Comparison of ENCODE assay signal across 19 cellular contexts in genomic region chr3:8839607-8840325, GRCh38.
DNase-seq lines count a peak whose midpoint lies in the region; FAIRE-seq lines count a peak whose summit lies in the region.
"Had no signal": no experiment of that assay in that cellular context is flagged by ENCODE, and none has a peak within 500 bp of the region (broad histone marks: within the 10 kb centered on the region; RNA-seq: fewer than 3 reads in every experiment).

No MANE protein-coding gene starts in this region.

- peak overlapping the region; percentile 49 for H3K27ac ChIP-seq in SJSA1
- H3K27ac ChIP-seq: 22Rv1, PC-9 had no signal

- H3K27me3 ChIP-seq in SJSA1 (replicated peaks) (no peaks in the 10 kb centered on the region), MG63 (no peaks in the 10 kb centered on the region)
- H3K27me3 ChIP-seq: BE2C had no signal

- H3K36me3 ChIP-seq in SJSA1 (0 out of 2 replicates have a peak, but pooled peaks cover 2% of the 10 kb centered on the region), MG63 (no peaks in the 10 kb centered on the region)
- H3K36me3 ChIP-seq: BE2C had no signal

- H3K9me3 ChIP-seq in SJSA1 (replicated peaks) (no peaks in the 10 kb centered on the region), MG63 (no peaks in the 10 kb centered on the region)
- H3K9me3 ChIP-seq: BE2C, Caco-2 had no signal

- no peak for FAIRE-seq in urothelium cell line (lab: Jason Lieb, UNC)
- FAIRE-seq: H54 had no signal

- DNase-seq in DMS53 (lab: John Stamatoyannopoulos, UW) (peak; percentile 27), DMS53 treated with DMSO at 0.1 percent for 48 hours (lab: John Stamatoyannopoulos, UW; ENCODE audit: unreplicated experiment) (no peak), SJSA1 (ENCODE audit: low read depth in 1 of 2, low spot score in 2 of 2) (no peak), iris pigment epithelial cell (ENCODE audit: low read depth) (peak; percentile 37), urothelium cell line (ENCODE audit: low spot score) (peak; percentile 28), NCI-H1694 (lab: John Stamatoyannopoulos, UW) (no peak), DMS 273 treated with DMSO at 0.1 percent for 48 hours (lab: John Stamatoyannopoulos, UW) (no peak), MG63 (no peak)
- DNase-seq: BE2C; CD4-positive, CD25-positive, alpha-beta regulatory T cell; KBM-7; NCI-H1417; NCI-H1930; NCI-H345; NCI-H524 treated with DMSO at 0.1 percent for 48 hours had no signal

- no peak overlapping the region for H3K4me3 ChIP-seq in SJSA1
- no peak overlapping the region for H3K4me3 ChIP-seq in MG63
- H3K4me3 ChIP-seq: PC-9 had no signal

- H3K4me1 ChIP-seq in SJSA1 (replicated peaks): peaks cover 15% of the 10 kb centered on the region
- H3K4me1 ChIP-seq: BE2C had no signal

Comparison
In these comparisons a context has a peak if more than half of its experiments do, and no peak if none do; other contexts are left out.
1. DNase-seq: peak in DMS53 (single experiment), iris pigment epithelial cell (single experiment) and urothelium cell line (single experiment); none in DMS53 treated with DMSO at 0.1 percent for 48 hours (single experiment), SJSA1 (0 of 2), NCI-H1694 (single experiment), DMS 273 treated with DMSO at 0.1 percent for 48 hours (single experiment) and MG63 (single experiment).